ENCODE assay signal across 13 cellular contexts in the genomic region with DNA sequence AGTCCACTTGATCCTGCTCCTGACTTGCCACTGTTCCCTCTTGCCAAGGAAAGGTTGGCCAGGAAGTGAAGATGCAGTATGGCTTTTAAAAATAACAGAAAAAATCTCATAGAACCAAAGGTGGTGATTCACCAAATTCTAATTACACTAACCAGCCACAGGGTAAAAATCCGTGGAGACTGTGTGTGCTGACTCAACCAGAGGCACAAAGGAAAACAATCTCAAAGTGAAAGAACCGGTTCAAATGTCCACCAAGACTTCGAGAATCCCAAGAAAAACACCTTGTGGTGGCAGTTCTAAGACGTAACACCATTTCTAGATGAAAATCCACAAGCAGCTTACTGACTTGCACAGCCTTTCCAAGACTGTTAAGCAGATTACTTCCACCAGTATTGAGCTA.
DNase-seq lines count a peak whose midpoint lies in the region; ATAC-seq, FAIRE-seq and TF ChIP-seq lines count a peak whose summit lies in the region.
"Had no signal": no experiment of that assay in that cellular context is flagged by ENCODE, and none has a peak within 500 bp of the region (broad histone marks: within the 10 kb centered on the region; RNA-seq: fewer than 3 reads in every experiment).

No MANE protein-coding gene starts in this region.

- no TSS peak for BruUV-seq in endothelial cell of umbilical vein (replicated peaks; lab: Mats Ljungman, UMichigan)

- H3K4me1 ChIP-seq in endothelial cell of umbilical vein (ENCODE audit: control insufficient read depth, extremely low read depth, insufficient read depth, low read length) = no peaks in the 10 kb centered on the region

- FAIRE-seq in RCC 7860 (lab: Jason Lieb, UNC) = peak; percentile 94
- FAIRE-seq in endothelial cell of umbilical vein (lab: Jason Lieb, UNC) = no peak

- H3K9me3 ChIP-seq in endothelial cell of umbilical vein (replicated peaks; ENCODE audit: control insufficient read depth, insufficient read depth, low read length) = no peaks in the 10 kb centered on the region

- no peak overlapping the region for H3K9ac ChIP-seq in endothelial cell of umbilical vein (replicated peaks; ENCODE audit: extremely low read depth, insufficient read depth, low read length)

- H3K27ac Mint-ChIP-seq in osteocyte (ENCODE audit: unreplicated experiment) = no peak overlapping the region
- no peak overlapping the region for H3K27ac Mint-ChIP-seq in stimulated activated effector memory CD8-positive, alpha-beta T cell treated with anti-CD3 and anti-CD28 coated beads, Interleukin-12 subunit alpha, Interleukin-12 subunit beta, amount 100 ng/mL, for 72 hours
- H3K27ac Mint-ChIP-seq: dendritic cell treated with granulocyte-macrophage colony-stimulating factor and Interleukin-4, amounts not matched to agents 40 ng/mL and 50 ng/mL, for 4 days had no signal

- H3K4me3 ChIP-seq in endothelial cell of umbilical vein (replicated peaks in 1 of 3; ENCODE audit: insufficient read depth in 1 of 3, low read depth in 1 of 3, low read length in 3 of 3) = no peak overlapping the region
- H3K4me3 ChIP-seq: skin epidermis had no signal

- CTCF ChIA-PET in endothelial cell of umbilical vein (lab: Charles Lee) = interaction anchor here (1.0 kb wide), 2 partner anchors 12 to 91 kb away, joined by 3 read pairs; no protein-coding TSS in a partner anchor

- no peaks in the 10 kb centered on the region for H3K36me3 ChIP-seq in endothelial cell of umbilical vein (ENCODE audit: control insufficient read depth in 2 of 2, extremely low read depth in 1 of 2, insufficient read depth in 2 of 2, low read length in 2 of 2)

- POLR2A ChIA-PET in endothelial cell of umbilical vein (lab: Charles Lee) = no interaction called here

- dilution Hi-C loops in endothelial cell of umbilical vein (cut with MboI; ENCODE audit: extremely low pct_ligation_motif_present, low sequenced_read_pairs) = no loop called here

- H3K4me3 Mint-ChIP-seq in osteocyte (ENCODE audit: unreplicated experiment) = peak overlapping the region; percentile 4
- H3K4me3 Mint-ChIP-seq in stimulated activated effector memory CD8-positive, alpha-beta T cell treated with anti-CD3 and anti-CD28 coated beads, Interleukin-12 subunit alpha, Interleukin-12 subunit beta, amount 100 ng/mL, for 72 hours = no peak overlapping the region
- H3K4me3 Mint-ChIP-seq: dendritic cell treated with granulocyte-macrophage colony-stimulating factor and Interleukin-4, amounts not matched to agents 40 ng/mL and 50 ng/mL, for 4 days had no signal

- no peak for TF ChIP-seq POLR2A in endothelial cell of umbilical vein (IDR thresholded peaks at IDR 0.05; ENCODE audit: low read depth, low read length)

- H2AFZ ChIP-seq in endothelial cell of umbilical vein (ENCODE audit: low read depth, low read length) = peak overlapping the region; percentile 84

- H3K4me1 Mint-ChIP-seq in osteocyte (ENCODE audit: unreplicated experiment) = peaks cover 11% of the 10 kb centered on the region
- H3K4me1 Mint-ChIP-seq in stimulated activated effector memory CD8-positive, alpha-beta T cell treated with anti-CD3 and anti-CD28 coated beads, Interleukin-12 subunit alpha, Interleukin-12 subunit beta, amount 100 ng/mL, for 72 hours = no peaks in the 10 kb centered on the region

- no peaks in the 10 kb centered on the region for H3K27me3 Mint-ChIP-seq in osteocyte (ENCODE audit: unreplicated experiment)
- H3K27me3 Mint-ChIP-seq: dendritic cell treated with granulocyte-macrophage colony-stimulating factor and Interleukin-4, amounts not matched to agents 40 ng/mL and 50 ng/mL, for 4 days had no signal

- no peaks in the 10 kb centered on the region for H4K20me1 ChIP-seq in endothelial cell of umbilical vein (replicated peaks; ENCODE audit: control insufficient read depth, extremely low read depth, insufficient read depth, low read length)

- no peaks in the 10 kb centered on the region for H3K9me1 ChIP-seq in endothelial cell of umbilical vein (replicated peaks; ENCODE audit: control insufficient read depth, extremely low read depth, insufficient read depth, low read length)

- no peaks in the 10 kb centered on the region for H3K79me2 ChIP-seq in endothelial cell of umbilical vein (ENCODE audit: control insufficient read depth, insufficient read depth, low read length)

- DNase-seq in EH (ENCODE audit: low read depth) (peak; percentile 83), RCC 7860 (ENCODE audit: low spot score) (peak; percentile 86), endothelial cell of umbilical vein (ENCODE audit: low read depth, low spot score) (peak; percentile 44), osteocyte (ENCODE audit: extremely low spot score, unreplicated experiment) (no peak), NCI-H526 treated with DMSO at 0.1 percent for 48 hours (lab: John Stamatoyannopoulos, UW) (no peak)
- no peak for DNase-seq in stimulated activated effector memory CD8-positive, alpha-beta T cell treated with anti-CD3 and anti-CD28 coated beads, Interleukin-12 subunit alpha, Interleukin-12 subunit beta, amount 100 ng/mL, for 72 hours (ENCODE audit: low spot score in 2 of 2)
- DNase-seq: activated CD4-positive, alpha-beta T cell treated with anti-CD3 and anti-CD28 coated beads, Interleukin-2, amount 50 U/mL, for 1 hour; activated effector memory CD4-positive, alpha-beta T cell treated with Interleukin-2 at 50 U/mL for 16 hours; NCI-H1048 had no signal

- intact Hi-C loops in endothelial cell of umbilical vein (cut with micrococcal nuclease) = no loop called here

- no peaks in the 10 kb centered on the region for H3K36me3 Mint-ChIP-seq in osteocyte (ENCODE audit: unreplicated experiment)
- H3K36me3 Mint-ChIP-seq in stimulated activated effector memory CD8-positive, alpha-beta T cell treated with anti-CD3 and anti-CD28 coated beads, Interleukin-12 subunit alpha, Interleukin-12 subunit beta, amount 100 ng/mL, for 72 hours = no peaks in the 10 kb centered on the region

- H3K27me3 ChIP-seq in endothelial cell of umbilical vein (ENCODE audit: control insufficient read depth in 2 of 2, insufficient read depth in 2 of 2, low read length in 2 of 2) = no peaks in the 10 kb centered on the region

- peak overlapping the region; percentile 30 for H3K4me2 ChIP-seq in endothelial cell of umbilical vein (ENCODE audit: insufficient read depth, low read length)

- no peak for ATAC-seq in stimulated activated effector memory CD8-positive, alpha-beta T cell treated with anti-CD3 and anti-CD28 coated beads, Interleukin-12 subunit alpha, Interleukin-12 subunit beta, amount 100 ng/mL, for 72 hours
- ATAC-seq in HG02623 (IDR thresholded peaks at IDR 0.05; ENCODE audit: unreplicated experiment) = no peak
- ATAC-seq in GM18870 (IDR thresholded peaks at IDR 0.05; ENCODE audit: unreplicated experiment) = no peak

- TF ChIP-seq CTCF in endothelial cell of umbilical vein (IDR thresholded peaks at IDR 0.05; ENCODE audit: extremely low read depth in 1 of 2, insufficient read depth in 1 of 2, low read depth in 1 of 2, low read length in 2 of 2) (no peak), osteocyte (IDR thresholded peaks at IDR 0.05) (no peak)

- no peaks in the 10 kb centered on the region for H3K9me3 Mint-ChIP-seq in osteocyte (ENCODE audit: unreplicated experiment)
- peaks cover 2% of the 10 kb centered on the region for H3K9me3 Mint-ChIP-seq in stimulated activated effector memory CD8-positive, alpha-beta T cell treated with anti-CD3 and anti-CD28 coated beads, Interleukin-12 subunit alpha, Interleukin-12 subunit beta, amount 100 ng/mL, for 72 hours
- H3K9me3 Mint-ChIP-seq: dendritic cell treated with granulocyte-macrophage colony-stimulating factor and Interleukin-4, amounts not matched to agents 40 ng/mL and 50 ng/mL, for 4 days had no signal

- no peak overlapping the region for H3K27ac ChIP-seq in endothelial cell of umbilical vein (ENCODE audit: insufficient read depth, low read depth, low read length)
- H3K27ac ChIP-seq: skin epidermis had no signal

TF ChIP-seq in endothelial cell of umbilical vein, 7 proteins besides CTCF, POLR2A, EP300 and RAD21:
- TF ChIP-seq FOS (IDR thresholded peaks at IDR 0.05; ENCODE audit: borderline replicate concordance, insufficient read depth, low read length) = peak; percentile 42
- TF ChIP-seq JUN (IDR thresholded peaks at IDR 0.05; ENCODE audit: borderline replicate concordance, insufficient read depth, insufficient read length, low read depth) = peak; percentile 3
- no peak for TF ChIP-seq GATA2 (IDR thresholded peaks at IDR 0.05; ENCODE audit: insufficient read depth, insufficient read length, low read depth, low read length)

Comparison
In these comparisons a context has a peak if more than half of its experiments do, and no peak if none do; other contexts are left out.
1. DNase-seq: peak in EH (single experiment), RCC 7860 (single experiment) and endothelial cell of umbilical vein (single experiment); none in osteocyte (single experiment), stimulated activated effector memory CD8-positive, alpha-beta T cell treated with anti-CD3 and anti-CD28 coated beads, Interleukin-12 subunit alpha, Interleukin-12 subunit beta, amount 100 ng/mL, for 72 hours (0 of 2) and NCI-H526 treated with DMSO at 0.1 percent for 48 hours (single experiment).